Comparison of ENCODE assay signal across 15 cellular contexts in genomic region chr1:161187311-161187710, GRCh38. TPM values are rescaled to one million over a fixed set of nuclear protein-coding genes. Genes with fewer than 3 reads are reported as not detected.
A peak's percentile ranks its signal among the peaks of the same experiment; 100 is the strongest.
DNase-seq lines count a peak whose midpoint lies in the region; ATAC-seq and TF ChIP-seq lines count a peak whose summit lies in the region.
"Had no signal": no experiment of that assay in that cellular context is flagged by ENCODE, and none has a peak within 500 bp of the region (broad histone marks: within the 10 kb centered on the region; RNA-seq: fewer than 3 reads in every experiment).

No MANE protein-coding gene starts in this region.

- no peak for TF ChIP-seq CTCF in activated CD8-positive, alpha-beta T cell treated with anti-CD3 and anti-CD28 coated beads for 36 hours (IDR thresholded peaks at IDR 0.05)
- TF ChIP-seq CTCF in gastrocnemius medialis (IDR thresholded peaks at IDR 0.05 in 4 of 5, conservative IDR thresholded peaks at IDR 0.05 in 1 of 5): no peak

- no peaks in the 10 kb centered on the region for H3K27me3 ChIP-seq in gastrocnemius medialis
- H3K27me3 ChIP-seq: esophagus squamous epithelium, neutrophil, testis had no signal

- intact Hi-C loops in activated CD8-positive, alpha-beta T cell treated with anti-CD3 and anti-CD28 coated beads for 36 hours (cut with micrococcal nuclease): no loop called here
- intact Hi-C loops in gastrocnemius medialis (cut with DNase I; ENCODE audit: low total_unique reads): no loop called here

- CTCF ChIA-PET in activated CD8-positive, alpha-beta memory T cell treated with anti-CD3 and anti-CD28 coated beads, Interleukin-2, amount 10 ng/mL, durations not matched to agents 7 days and 5 days (lab: Charles Lee): interaction anchor here (0.7 to 2.3 kb wide), 2 partner anchors 21 to 22 kb away, joined by 4 to 11 read pairs; partner anchors contain the start of gene PPOX
- CTCF ChIA-PET in activated CD8-positive, alpha-beta T cell treated with anti-CD3 and anti-CD28 coated beads for 36 hours (lab: Charles Lee): interaction anchor here (1.3 to 1.6 kb wide), 3 partner anchors 10 to 104 kb away, joined by 3 to 5 read pairs (median 5); partner anchors contain the start of genes B4GALT3 and TOMM40L

- H3K4me3 Mint-ChIP-seq in activated CD8-positive, alpha-beta memory T cell treated with anti-CD3 and anti-CD28 coated beads, Interleukin-2, amount 10 ng/mL, durations not matched to agents 7 days and 5 days: no peak overlapping the region
- H3K4me3 Mint-ChIP-seq in activated CD8-positive, alpha-beta T cell treated with anti-CD3 and anti-CD28 coated beads for 36 hours: no peak overlapping the region

- peaks cover 5% of the 10 kb centered on the region for H3K36me3 Mint-ChIP-seq in activated CD8-positive, alpha-beta memory T cell treated with anti-CD3 and anti-CD28 coated beads, Interleukin-2, amount 10 ng/mL, durations not matched to agents 7 days and 5 days
- no peaks in the 10 kb centered on the region for H3K36me3 Mint-ChIP-seq in activated CD8-positive, alpha-beta T cell treated with anti-CD3 and anti-CD28 coated beads for 36 hours (ENCODE audit: low read depth)

- no peaks in the 10 kb centered on the region for H3K36me3 ChIP-seq in gastrocnemius medialis
- H3K36me3 ChIP-seq: neutrophil had no signal

- peaks cover 21% of the 10 kb centered on the region in 2 donors for H3K4me1 ChIP-seq in gastrocnemius medialis
- H3K4me1 ChIP-seq: testis had no signal

- H3K27me3 Mint-ChIP-seq in activated CD8-positive, alpha-beta memory T cell treated with anti-CD3 and anti-CD28 coated beads, Interleukin-2, amount 10 ng/mL, durations not matched to agents 7 days and 5 days: no peaks in the 10 kb centered on the region
- H3K27me3 Mint-ChIP-seq in activated CD8-positive, alpha-beta T cell treated with anti-CD3 and anti-CD28 coated beads for 36 hours: no peaks in the 10 kb centered on the region

- in situ Hi-C loops in gastrocnemius medialis (cut with MboI; ENCODE audit: low sequenced_read_pairs in 4 of 4): loop anchor here in 1 of 4 donors (25.0 kb wide), 1 partner anchor 575 kb away; the partner anchor contains the start of gene ATF6

- no peaks in the 10 kb centered on the region for H3K9me3 Mint-ChIP-seq in activated CD8-positive, alpha-beta memory T cell treated with anti-CD3 and anti-CD28 coated beads, Interleukin-2, amount 10 ng/mL, durations not matched to agents 7 days and 5 days (ENCODE audit: low read depth)
- no peaks in the 10 kb centered on the region for H3K9me3 Mint-ChIP-seq in activated CD8-positive, alpha-beta T cell treated with anti-CD3 and anti-CD28 coated beads for 36 hours

- peak overlapping the region; percentile 56 for H3K27ac ChIP-seq in substantia nigra (ENCODE audit: low read depth, low read length, poor library complexity, severe bottlenecking)
- no peak overlapping the region for H3K27ac ChIP-seq in gastrocnemius medialis
- H3K27ac ChIP-seq: lower lobe of right lung, testis had no signal

- peaks cover 62% of the 10 kb centered on the region for H3K4me1 Mint-ChIP-seq in activated CD8-positive, alpha-beta memory T cell treated with anti-CD3 and anti-CD28 coated beads, Interleukin-2, amount 10 ng/mL, durations not matched to agents 7 days and 5 days
- H3K4me1 Mint-ChIP-seq in activated CD8-positive, alpha-beta T cell treated with anti-CD3 and anti-CD28 coated beads for 36 hours (ENCODE audit: low read depth): peaks cover 56% of the 10 kb centered on the region

- TF ChIP-seq POLR2A in gastrocnemius medialis (IDR thresholded peaks at IDR 0.05): no peak

- no peaks in the 10 kb centered on the region for H3K9me3 ChIP-seq in gastrocnemius medialis
- H3K9me3 ChIP-seq: esophagus squamous epithelium, lower lobe of right lung, neutrophil, testis had no signal

- POLR2A ChIA-PET in activated CD8-positive, alpha-beta T cell treated with anti-CD3 and anti-CD28 coated beads for 36 hours (lab: Charles Lee): interaction anchor here (1.0 to 1.4 kb wide), 2 partner anchors 30 to 38 kb away, joined by 3 to 6 read pairs; partner anchors contain the start of gene TOMM40L

- ATAC-seq in activated CD8-positive, alpha-beta memory T cell treated with anti-CD3 and anti-CD28 coated beads, Interleukin-2, amount 10 ng/mL, durations not matched to agents 7 days and 5 days: no peak
- no peak for ATAC-seq in activated CD8-positive, alpha-beta T cell treated with anti-CD3 and anti-CD28 coated beads for 36 hours
- ATAC-seq in esophagus mucosa: peak; percentile 17
- ATAC-seq in gastrocnemius medialis: no peak
- ATAC-seq: lower lobe of right lung had no signal

- H3K27ac Mint-ChIP-seq in activated CD8-positive, alpha-beta memory T cell treated with anti-CD3 and anti-CD28 coated beads, Interleukin-2, amount 10 ng/mL, durations not matched to agents 7 days and 5 days: peak overlapping the region; percentile 96
- H3K27ac Mint-ChIP-seq in activated CD8-positive, alpha-beta T cell treated with anti-CD3 and anti-CD28 coated beads for 36 hours: peak overlapping the region; percentile 95

- no peak for DNase-seq in activated CD8-positive, alpha-beta memory T cell treated with anti-CD3 and anti-CD28 coated beads, Interleukin-2, amount 10 ng/mL, durations not matched to agents 7 days and 5 days
- no peak for DNase-seq in activated CD8-positive, alpha-beta memory T cell treated with anti-CD3 and anti-CD28 coated beads, Interleukin-2, amount 50 U/mL, for 48 hours
- no peak for DNase-seq in activated CD8-positive, alpha-beta T cell treated with anti-CD3 and anti-CD28 coated beads for 36 hours
- DNase-seq in substantia nigra (lab: John Stamatoyannopoulos, UW) (peak in 9 of 49 donors; percentile 7 to 30 (median 13)), NCI-H524 (lab: John Stamatoyannopoulos, UW) (no peak), amniotic stem cell (lab: John Stamatoyannopoulos, UW) (no peak), gastrocnemius medialis (no peak)
- DNase-seq: activated gamma-delta T cell treated with Interleukin-2 at 50 U/mL for 16 hours, esophagus squamous epithelium, lower lobe of right lung, small intestine, testis had no signal

- H3K4me3 ChIP-seq in gastrocnemius medialis: no peak overlapping the region
- H3K4me3 ChIP-seq: coronary artery, esophagus squamous epithelium, lower lobe of right lung, testis had no signal

RNA-seq across cellular contexts. Expression of gene B4GALT3, which starts 10.0 kb away (rescaled TPM):
- 10 to 100 TPM; 47.0 to 53.5 TPM for total RNA-seq in activated CD8-positive, alpha-beta memory T cell treated with anti-CD3 and anti-CD28 coated beads, Interleukin-2, amount 10 ng/mL, durations not matched to agents 7 days and 5 days
- 10 to 100 TPM; 39.9 to 40.8 TPM for total RNA-seq in activated CD8-positive, alpha-beta T cell treated with anti-CD3 and anti-CD28 coated beads for 36 hours
- total RNA-seq in esophagus mucosa (17.7 TPM), gastrocnemius medialis (10 to 100 TPM; 35.5 to 47.7 (median 43.7) TPM)

RNA-seq across cellular contexts. Expression of gene ADAMTS4, which starts 11.5 kb away (rescaled TPM):
- under 1 TPM; 0.30 to 0.38 TPM for total RNA-seq in activated CD8-positive, alpha-beta memory T cell treated with anti-CD3 and anti-CD28 coated beads, Interleukin-2, amount 10 ng/mL, durations not matched to agents 7 days and 5 days
- 1 to 10 TPM; 1.1 to 1.8 TPM for total RNA-seq in activated CD8-positive, alpha-beta T cell treated with anti-CD3 and anti-CD28 coated beads for 36 hours
- total RNA-seq in esophagus mucosa (1.3 TPM), gastrocnemius medialis (10 to 100 TPM in 1 of 4 donors, 1 to 10 TPM in 3; 1.2 to 12.4 (median 5.2) TPM)

RNA-seq across cellular contexts. Expression of gene NDUFS2, which starts 14.9 kb away (rescaled TPM):
- total RNA-seq in activated CD8-positive, alpha-beta memory T cell treated with anti-CD3 and anti-CD28 coated beads, Interleukin-2, amount 10 ng/mL, durations not matched to agents 7 days and 5 days: 10 to 100 TPM; 69.4 to 83.9 TPM
- total RNA-seq in activated CD8-positive, alpha-beta T cell treated with anti-CD3 and anti-CD28 coated beads for 36 hours: 10 to 100 TPM; 85.9 to 97.1 TPM
- 56.4 TPM for total RNA-seq in esophagus mucosa
- total RNA-seq in gastrocnemius medialis: 100 to 1,000 TPM; 206 to 260 (median 226) TPM

RNA-seq across cellular contexts. Expression of gene PPOX, which starts 21.1 kb away (rescaled TPM):
- total RNA-seq in activated CD8-positive, alpha-beta memory T cell treated with anti-CD3 and anti-CD28 coated beads, Interleukin-2, amount 10 ng/mL, durations not matched to agents 7 days and 5 days: 10 to 100 TPM; 34.5 to 43.9 TPM
- total RNA-seq in activated CD8-positive, alpha-beta T cell treated with anti-CD3 and anti-CD28 coated beads for 36 hours: 10 to 100 TPM; 24.4 to 24.9 TPM
- total RNA-seq in esophagus mucosa (10.4 TPM), gastrocnemius medialis (10 to 100 TPM in 2 of 4 donors, 1 to 10 TPM in 2; 4.0 to 14.7 (median 7.3) TPM)

RNA-seq across cellular contexts. Expression of gene FCER1G, which starts 27.8 kb away (rescaled TPM):
- total RNA-seq in activated CD8-positive, alpha-beta memory T cell treated with anti-CD3 and anti-CD28 coated beads, Interleukin-2, amount 10 ng/mL, durations not matched to agents 7 days and 5 days: 1 to 10 TPM; 1.1 to 5.8 TPM
- total RNA-seq in activated CD8-positive, alpha-beta T cell treated with anti-CD3 and anti-CD28 coated beads for 36 hours: under 1 TPM; 0.60 to 0.81 TPM
- total RNA-seq in esophagus mucosa (0.76 TPM), gastrocnemius medialis (10 to 100 TPM in 3 of 4 donors, 1 to 10 TPM in 1; 4.2 to 20.4 (median 18.5) TPM)
